36 cellular contexts compared by ENCODE assay signal in the genomic region with DNA sequence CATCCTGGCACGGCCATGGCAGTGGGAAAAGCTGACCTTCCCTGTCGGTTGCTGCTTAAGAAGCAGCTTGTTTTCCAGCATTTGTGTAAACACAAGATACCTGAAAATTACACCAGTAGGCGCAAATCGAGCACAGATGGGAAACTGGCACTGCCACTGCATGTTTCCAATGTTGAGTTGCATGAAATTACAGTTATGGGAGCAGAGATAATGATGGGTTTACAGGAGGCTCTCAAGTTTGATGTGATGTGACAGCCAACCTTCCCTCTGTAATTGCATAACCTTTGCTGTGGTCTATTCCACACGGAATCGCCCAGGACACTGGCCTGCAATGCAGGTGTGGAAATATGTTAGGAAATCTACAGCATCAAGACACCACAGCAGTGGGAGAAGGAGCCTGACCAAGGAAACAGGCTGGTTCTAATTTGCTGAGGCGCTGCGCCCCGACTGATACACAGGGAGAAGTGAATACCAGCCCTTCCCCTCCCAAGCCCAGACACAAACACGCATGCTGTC. TPM values are rescaled to one million over a fixed set of nuclear protein-coding genes. Genes with fewer than 3 reads are reported as not detected.
"Had no signal": no experiment of that assay in that cellular context is flagged by ENCODE, and none has a peak within 500 bp of the region (broad histone marks: within the 10 kb centered on the region; RNA-seq: fewer than 3 reads in every experiment).

No MANE protein-coding gene starts in this region.

- DNase-seq: activated CD4-positive, alpha-beta T cell treated with anti-CD3 and anti-CD28 coated beads for 48 hours; activated CD4-positive, alpha-beta T cell treated with anti-CD3 and anti-CD28 coated beads, Interleukin-2, amount 50 U/mL, for 48 hours; activated CD8-positive, alpha-beta memory T cell treated with anti-CD3 and anti-CD28 coated beads for 24 hours; activated gamma-delta T cell; activated naive CD4-positive, alpha-beta T cell treated with anti-CD3 and anti-CD28 coated beads, Interleukin-2, amount 10 ng/mL, durations not matched to agents 7 days and 5 days; activated naive CD8-positive, alpha-beta T cell treated with anti-CD3 and anti-CD28 coated beads, Interleukin-2, amount 10 ng/mL, durations not matched to agents 7 days and 5 days; amniotic stem cell; caudate nucleus; foreskin keratinocyte; heart left ventricle; hypothalamus; immature natural killer cell; kidney; left colon; ovary; stimulated activated CD4-positive, alpha-beta T cell treated with anti-CD3 and anti-CD28 coated beads, Interleukin-4, amount 100 ng/mL, for 24 hours; stimulated activated CD8-positive, alpha-beta memory T cell treated with anti-CD3 and anti-CD28 coated beads, Interleukin-4, amount 100 ng/mL, for 48 hours; stimulated activated naive CD8-positive, alpha-beta T cell treated with anti-CD3 and anti-CD28 coated beads, Interleukin-15, amount 100 ng/mL, for 72 hours; substantia nigra; T1000; upper lobe of right lung; WERI-Rb-1 had no signal

- H3K9me3 Mint-ChIP-seq: activated naive CD4-positive, alpha-beta T cell treated with anti-CD3 and anti-CD28 coated beads, Interleukin-2, amount 10 ng/mL, durations not matched to agents 7 days and 5 days; activated naive CD8-positive, alpha-beta T cell treated with anti-CD3 and anti-CD28 coated beads, Interleukin-2, amount 10 ng/mL, durations not matched to agents 7 days and 5 days; immature natural killer cell; memory B cell; nephron; stimulated activated memory B cell treated with anti-CD40 and anti-IgM and Interleukin-4, amounts not matched to agents 10 μg/mL and 1 μg/mL and 100 μg/mL, for 72 hours; stimulated activated naive CD8-positive, alpha-beta T cell treated with anti-CD3 and anti-CD28 coated beads, Interleukin-15, amount 100 ng/mL, for 72 hours; T-helper 1 cell treated with Interleukin-12 subunit alpha and Interleukin-12 subunit beta and Interleukin-4 antibody, amounts not matched to agents 30 μg/mL and 1 μg/mL, for 36 hours had no signal

- H3K27me3 ChIP-seq: foreskin keratinocyte, heart left ventricle, ovary, upper lobe of right lung had no signal

- H3K4me3 Mint-ChIP-seq: activated naive CD4-positive, alpha-beta T cell treated with anti-CD3 and anti-CD28 coated beads, Interleukin-2, amount 10 ng/mL, durations not matched to agents 7 days and 5 days; activated naive CD8-positive, alpha-beta T cell treated with anti-CD3 and anti-CD28 coated beads, Interleukin-2, amount 10 ng/mL, durations not matched to agents 7 days and 5 days; immature natural killer cell; memory B cell; nephron; stimulated activated memory B cell treated with anti-CD40 and anti-IgM and Interleukin-4, amounts not matched to agents 10 μg/mL and 1 μg/mL and 100 μg/mL, for 72 hours; stimulated activated naive CD8-positive, alpha-beta T cell treated with anti-CD3 and anti-CD28 coated beads, Interleukin-15, amount 100 ng/mL, for 72 hours; T-helper 1 cell treated with Interleukin-12 subunit alpha and Interleukin-12 subunit beta and Interleukin-4 antibody, amounts not matched to agents 30 μg/mL and 1 μg/mL, for 36 hours had no signal

- H3K4me1 Mint-ChIP-seq: activated naive CD4-positive, alpha-beta T cell treated with anti-CD3 and anti-CD28 coated beads, Interleukin-2, amount 10 ng/mL, durations not matched to agents 7 days and 5 days; activated naive CD8-positive, alpha-beta T cell treated with anti-CD3 and anti-CD28 coated beads, Interleukin-2, amount 10 ng/mL, durations not matched to agents 7 days and 5 days; immature natural killer cell; stimulated activated naive CD8-positive, alpha-beta T cell treated with anti-CD3 and anti-CD28 coated beads, Interleukin-15, amount 100 ng/mL, for 72 hours had no signal

- H3K27me3 Mint-ChIP-seq: memory B cell; progenitor cell of endocrine pancreas; stimulated activated memory B cell treated with anti-CD40 and anti-IgM and Interleukin-4, amounts not matched to agents 10 μg/mL and 1 μg/mL and 100 μg/mL, for 72 hours; stimulated activated naive CD8-positive, alpha-beta T cell treated with anti-CD3 and anti-CD28 coated beads, Interleukin-15, amount 100 ng/mL, for 72 hours had no signal

- ATAC-seq: activated CD4-positive, CD25-positive, alpha-beta regulatory T cell treated with anti-CD3 and anti-CD28 coated beads, Interleukin-2, amount 50 U/mL, for 24 hours; foreskin keratinocyte; heart left ventricle; left colon; sciatic nerve; stimulated activated memory B cell treated with anti-CD40 and anti-IgM and Interleukin-4, amounts not matched to agents 10 μg/mL and 1 μg/mL and 100 μg/mL, for 72 hours; stimulated activated naive CD8-positive, alpha-beta T cell treated with anti-CD3 and anti-CD28 coated beads, Interleukin-15, amount 100 ng/mL, for 72 hours; upper lobe of right lung had no signal

- H3K4me3 ChIP-seq: heart left ventricle, ovary, skin epidermis, upper lobe of right lung had no signal

- H3K4me1 ChIP-seq: heart left ventricle, upper lobe of right lung had no signal

- H3K27ac ChIP-seq: foreskin keratinocyte, heart left ventricle, ovary, skin epidermis, upper lobe of right lung, WERI-Rb-1 had no signal

- H3K27ac Mint-ChIP-seq: activated naive CD4-positive, alpha-beta T cell treated with anti-CD3 and anti-CD28 coated beads, Interleukin-2, amount 10 ng/mL, durations not matched to agents 7 days and 5 days; activated naive CD8-positive, alpha-beta T cell treated with anti-CD3 and anti-CD28 coated beads, Interleukin-2, amount 10 ng/mL, durations not matched to agents 7 days and 5 days; memory B cell; nephron; progenitor cell of endocrine pancreas; stimulated activated memory B cell treated with anti-CD40 and anti-IgM and Interleukin-4, amounts not matched to agents 10 μg/mL and 1 μg/mL and 100 μg/mL, for 72 hours; T-helper 1 cell treated with Interleukin-12 subunit alpha and Interleukin-12 subunit beta and Interleukin-4 antibody, amounts not matched to agents 30 μg/mL and 1 μg/mL, for 36 hours had no signal

- H3K9me3 ChIP-seq: heart left ventricle, ovary, upper lobe of right lung had no signal

- H3K36me3 ChIP-seq: ovary, WERI-Rb-1 had no signal

RNA-seq across cellular contexts. Expression of gene GPR45, which starts 17.4 kb away (rescaled TPM):
- total RNA-seq: activated naive CD8-positive, alpha-beta T cell treated with anti-CD3 and anti-CD28 coated beads, Interleukin-2, amount 10 ng/mL, durations not matched to agents 7 days and 5 days; endothelial cell of umbilical vein; foreskin keratinocyte; heart left ventricle; kidney; left colon; liver; mononuclear cell; myocyte; ovary; progenitor cell of endocrine pancreas; renal cortical epithelial cell; sciatic nerve; upper lobe of right lung had no signal
- polyA plus RNA-seq: endothelial cell of umbilical vein, esophagus, foreskin keratinocyte, heart left ventricle, immature natural killer cell, liver, ovary had no signal
